Comparison of ENCODE assay signal across 17 cellular contexts in genomic region chr1:89884718-89885596, GRCh38.
DNase-seq lines count a peak whose midpoint lies in the region; ATAC-seq and TF ChIP-seq lines count a peak whose summit lies in the region.
"Had no signal": no experiment of that assay in that cellular context is flagged by ENCODE, and none has a peak within 500 bp of the region (broad histone marks: within the 10 kb centered on the region; RNA-seq: fewer than 3 reads in every experiment).

No MANE protein-coding gene starts in this region.

- TF ChIP-seq CTCF in PC-9 (conservative IDR thresholded peaks at IDR 0.05) (no peak), chondrocyte (IDR thresholded peaks at IDR 0.05) (no peak)

- H2AFZ ChIP-seq in PC-9 = no peak overlapping the region
- H2AFZ ChIP-seq: neural progenitor cell had no signal

- H3K36me3 Mint-ChIP-seq in chondrocyte (ENCODE audit: low read depth) (peaks cover 2% of the 10 kb centered on the region), memory B cell (peaks cover 15% of the 10 kb centered on the region)

- H4K20me1 ChIP-seq in PC-9 (ENCODE audit: insufficient read depth) = no peaks in the 10 kb centered on the region

- H3K4me1 Mint-ChIP-seq in chondrocyte (ENCODE audit: low read depth) (peaks cover 39% of the 10 kb centered on the region), memory B cell (peaks cover 13% of the 10 kb centered on the region)
- H3K4me1 Mint-ChIP-seq: neural progenitor cell had no signal

- H3K27ac ChIP-seq in PC-9 = peak overlapping the region; percentile 77
- H3K27ac ChIP-seq: KMS-11, neural progenitor cell had no signal

- peaks cover 73% of the 10 kb centered on the region for H3K4me1 ChIP-seq in PC-9 (replicated peaks; ENCODE audit: insufficient read depth)
- H3K4me1 ChIP-seq: neural progenitor cell had no signal

- H3K36me3 ChIP-seq in PC-9 (ENCODE audit: low read depth) = peaks cover 64% of the 10 kb centered on the region

- no peaks in the 10 kb centered on the region for H3K9me2 ChIP-seq in PC-9 (ENCODE audit: insufficient read depth)

- peak overlapping the region; percentile 18; the same call in 1 of the 2 replicates for H3K4me3 ChIP-seq in PC-9
- H3K4me3 ChIP-seq: neural progenitor cell had no signal

- peak overlapping the region; percentile 53 for H3K4me2 ChIP-seq in PC-9
- H3K4me2 ChIP-seq: KMS-11, neural progenitor cell had no signal

- peak; percentile 25 for DNase-seq in Daoy (ENCODE audit: low read depth)
- peak in 1 of 2 experiments; percentile 96 for DNase-seq in PC-9
- DNase-seq in chondrocyte (ENCODE audit: low spot score) = no peak
- DNase-seq in memory B cell (ENCODE audit: low spot score in 2 of 2) = no peak
- no peak for DNase-seq in activated T-cell treated with anti-CD3 and anti-CD28 coated beads, Interleukin-2, amount 50 U/mL, for 1 hour
- no peak for DNase-seq in hippocampal formation (lab: John Stamatoyannopoulos, UW)
- DNase-seq: activated CD8-positive, alpha-beta T cell treated with anti-CD3 and anti-CD28 coated beads, Interleukin-2, amount 10 ng/mL, durations not matched to agents 7 days and 5 days; activated naive CD8-positive, alpha-beta T cell treated with anti-CD3 and anti-CD28 coated beads, Interleukin-2, amount 50 U/mL, for 24 hours; Caco-2; cerebellar nuclear complex; glutamatergic neuron; immature natural killer cell; retina had no signal

- H3F3A ChIP-seq in PC-9 (ENCODE audit: insufficient read depth, low read depth) = peaks cover 67% of the 10 kb centered on the region

- H3K79me2 ChIP-seq in PC-9 (ENCODE audit: low read depth) = peaks cover 94% of the 10 kb centered on the region

- intact Hi-C loops in PC-9 (cut with micrococcal nuclease; ENCODE audit: unreplicated experiment) = no loop called here

- no peaks in the 10 kb centered on the region for H3K27me3 Mint-ChIP-seq in chondrocyte (ENCODE audit: low read depth)
- H3K27me3 Mint-ChIP-seq in memory B cell = no peaks in the 10 kb centered on the region
- H3K27me3 Mint-ChIP-seq: activated naive CD8-positive, alpha-beta T cell treated with anti-CD3 and anti-CD28 coated beads, Interleukin-2, amount 50 U/mL, for 24 hours had no signal

- H3K9me3 Mint-ChIP-seq in chondrocyte (ENCODE audit: low read depth) (peaks cover 3% of the 10 kb centered on the region), memory B cell (peaks cover 6% of the 10 kb centered on the region)
- H3K9me3 Mint-ChIP-seq: immature natural killer cell had no signal

- peaks cover 18% of the 10 kb centered on the region; the same call in 1 of the 2 replicates for H3K9me3 ChIP-seq in PC-9 (ENCODE audit: insufficient read depth, low read depth)

- CTCF ChIA-PET in PC-9 (lab: Charles Lee) = no interaction called here

- H3K27me3 ChIP-seq in PC-9 (ENCODE audit: insufficient read depth, low read depth) = no peaks in the 10 kb centered on the region
- H3K27me3 ChIP-seq: neural progenitor cell had no signal

- H3K4me3 Mint-ChIP-seq in chondrocyte (ENCODE audit: unreplicated experiment) (no peak overlapping the region), memory B cell (no peak overlapping the region)
- H3K4me3 Mint-ChIP-seq: activated CD8-positive, alpha-beta T cell treated with anti-CD3 and anti-CD28 coated beads, Interleukin-2, amount 10 ng/mL, durations not matched to agents 7 days and 5 days; activated naive CD8-positive, alpha-beta T cell treated with anti-CD3 and anti-CD28 coated beads, Interleukin-2, amount 50 U/mL, for 24 hours; immature natural killer cell; neural progenitor cell had no signal

- ATAC-seq in memory B cell (ENCODE audit: low read depth) (no peak), GM18498 (IDR thresholded peaks at IDR 0.05; ENCODE audit: unreplicated experiment) (no peak), GM18868 (IDR thresholded peaks at IDR 0.05; ENCODE audit: unreplicated experiment) (no peak)
- ATAC-seq: activated CD8-positive, alpha-beta T cell treated with anti-CD3 and anti-CD28 coated beads, Interleukin-2, amount 10 ng/mL, durations not matched to agents 7 days and 5 days; activated naive CD8-positive, alpha-beta T cell treated with anti-CD3 and anti-CD28 coated beads, Interleukin-2, amount 50 U/mL, for 24 hours had no signal

- POLR2A ChIA-PET in PC-9 (lab: Charles Lee; ENCODE audit: unreplicated experiment) = interaction anchor here (0.6 kb wide), 2 partner anchors 47 to 118 kb away, joined by 3 to 7 read pairs; no protein-coding TSS in a partner anchor

- no TSS peak for BruUV-seq in PC-9 (replicated peaks; lab: Mats Ljungman, UMichigan)

- peak overlapping the region; percentile 46 for H3K27ac Mint-ChIP-seq in chondrocyte (ENCODE audit: unreplicated experiment)
- H3K27ac Mint-ChIP-seq in memory B cell = peak overlapping the region; percentile 21
- H3K27ac Mint-ChIP-seq: activated CD8-positive, alpha-beta T cell treated with anti-CD3 and anti-CD28 coated beads, Interleukin-2, amount 10 ng/mL, durations not matched to agents 7 days and 5 days; activated naive CD8-positive, alpha-beta T cell treated with anti-CD3 and anti-CD28 coated beads, Interleukin-2, amount 50 U/mL, for 24 hours; immature natural killer cell; neural progenitor cell had no signal
